23 cellular contexts compared by ENCODE assay signal in genomic region chr11:93653566-93653965, GRCh38.
"Had no signal": no experiment of that assay in that cellular context is flagged by ENCODE, and none has a peak within 500 bp of the region (broad histone marks: within the 10 kb centered on the region; RNA-seq: fewer than 3 reads in every experiment).

No MANE protein-coding gene starts in this region.

- H3K27ac ChIP-seq: epithelial cell of prostate, gastrocnemius medialis, lower lobe of right lung, parathyroid adenoma, right lobe of liver, stomach, thyroid gland, vagina had no signal

- H3K4me1 Mint-ChIP-seq: endodermal cell, neural crest cell had no signal

- H3K36me3 Mint-ChIP-seq: naive thymus-derived CD8-positive, alpha-beta T cell had no signal

- H3K4me3 ChIP-seq: gastrocnemius medialis, lower lobe of right lung, right lobe of liver, stomach, thyroid gland, vagina had no signal

- DNase-seq: effector CD8-positive, alpha-beta T cell; endodermal cell; foreskin fibroblast; gastrocnemius medialis; head of caudate nucleus; left ventricle myocardium superior; lower lobe of right lung; naive thymus-derived CD8-positive, alpha-beta T cell; right lobe of liver; small intestine; stimulated activated CD4-positive, alpha-beta T cell treated with anti-CD3 and anti-CD28 coated beads, Interleukin-15, amount 100 ng/mL, for 24 hours; stimulated activated CD4-positive, alpha-beta T cell treated with anti-CD3 and anti-CD28 coated beads, Interleukin-4, amount 100 ng/mL, for 1 hour; stimulated activated CD8-positive, alpha-beta memory T cell treated with anti-CD3 and anti-CD28 coated beads, Interleukin-4, amount 100 ng/mL, for 48 hours; stimulated activated naive CD4-positive, alpha-beta T cell treated with Interleukin-2 at 50 U/mL for 16 hours; stomach; thyroid gland; trophoblast cell had no signal

- H3K9me3 Mint-ChIP-seq: endodermal cell; naive thymus-derived CD8-positive, alpha-beta T cell; neural crest cell had no signal

- H3K27ac Mint-ChIP-seq: endodermal cell, progenitor cell of endocrine pancreas had no signal

- H3K4me3 Mint-ChIP-seq: endodermal cell; naive thymus-derived CD8-positive, alpha-beta T cell; neural crest cell had no signal

- H3K27me3 ChIP-seq: gastrocnemius medialis, right lobe of liver, stomach, thyroid gland, vagina had no signal

- ATAC-seq: esophagus mucosa; gastrocnemius medialis; left ventricle myocardium superior; lower lobe of right lung; naive thymus-derived CD8-positive, alpha-beta T cell; right lobe of liver had no signal
